8 cellular contexts compared by ENCODE assay signal in genomic region chr2:68368657-68369339, GRCh38. TPM values are rescaled to one million over a fixed set of nuclear protein-coding genes. Genes with fewer than 3 reads are reported as not detected.
DNase-seq lines count a peak whose midpoint lies in the region; ATAC-seq lines count a peak whose summit lies in the region.

No MANE protein-coding gene starts in this region.

- ATAC-seq in esophagus mucosa (peak; percentile 63), GM18907 (IDR thresholded peaks at IDR 0.05; ENCODE audit: unreplicated experiment) (no peak), HG02884 (IDR thresholded peaks at IDR 0.05; ENCODE audit: unreplicated experiment) (no peak)

- peak; percentile 23 for DNase-seq in GM03348 (ENCODE audit: low spot score)
- DNase-seq in NCI-H2227 treated with DMSO at 0.1 percent for 48 hours (lab: John Stamatoyannopoulos, UW): peak; percentile 43
- peak; percentile 53 for DNase-seq in pons (ENCODE audit: low spot score)
- DNase-seq in NCI-H510A treated with DMSO at 0.1 percent for 48 hours (lab: John Stamatoyannopoulos, UW): no peak
- no peak for DNase-seq in cerebellum (ENCODE audit: low spot score)

RNA-seq across cellular contexts. Expression of gene PLEK, which starts 3.7 kb away (rescaled TPM):
- 1.00 TPM for total RNA-seq in esophagus mucosa
- 2.7 TPM for total RNA-seq in cerebellum

RNA-seq across cellular contexts. Expression of gene CNRIP1, which starts 49.0 kb away (rescaled TPM):
- 1.6 TPM for total RNA-seq in esophagus mucosa
- total RNA-seq in cerebellum: 39.8 TPM

Comparison
In these comparisons a context has a peak if more than half of its experiments do, and no peak if none do; other contexts are left out.
1. DNase-seq: peak in GM03348 (single experiment), NCI-H2227 treated with DMSO at 0.1 percent for 48 hours (single experiment) and pons (single experiment); none in NCI-H510A treated with DMSO at 0.1 percent for 48 hours (single experiment) and cerebellum (single experiment).
2. RNA of gene CNRIP1, which starts 49.0 kb away (total RNA-seq): 39.8 TPM in cerebellum (single experiment); 1.6 TPM in esophagus mucosa (single experiment); every median in the first group is over 10 times any median in the second.